In genomic region chr3:35392187-35392586, GRCh38 we compare ENCODE assay signal across 11 cellular contexts.
"Had no signal": no experiment of that assay in that cellular context is flagged by ENCODE, and none has a peak within 500 bp of the region (broad histone marks: within the 10 kb centered on the region; RNA-seq: fewer than 3 reads in every experiment).

No MANE protein-coding gene starts in this region.

- DNase-seq: GM23248, GOT3, H7, HFFc6, KBM-7 had no signal

- ATAC-seq: HCT116, HepG2 had no signal

- H3K4me1 Mint-ChIP-seq: IgD-negative memory B cell had no signal

- H3K4me2 ChIP-seq: KMS-11 had no signal

- H3K27ac ChIP-seq: GM23248, HL-60, KMS-11 had no signal

- H3K27me3 Mint-ChIP-seq: IgD-negative memory B cell had no signal

- H3K27ac Mint-ChIP-seq: HFFc6, IgD-negative memory B cell had no signal

- H3K9ac ChIP-seq: GM23248, KMS-11 had no signal

- H3K36me3 ChIP-seq: HAP-1 had no signal

- H3K9me3 ChIP-seq: HAP-1 had no signal

- H3K4me3 ChIP-seq: GM23248, HAP-1 had no signal

- H3K4me1 ChIP-seq: HAP-1 had no signal

- H3K4me3 Mint-ChIP-seq: HFFc6, IgD-negative memory B cell had no signal

- H3K36me3 Mint-ChIP-seq: IgD-negative memory B cell had no signal
